13 cellular contexts compared by ENCODE assay signal in the genomic region with DNA sequence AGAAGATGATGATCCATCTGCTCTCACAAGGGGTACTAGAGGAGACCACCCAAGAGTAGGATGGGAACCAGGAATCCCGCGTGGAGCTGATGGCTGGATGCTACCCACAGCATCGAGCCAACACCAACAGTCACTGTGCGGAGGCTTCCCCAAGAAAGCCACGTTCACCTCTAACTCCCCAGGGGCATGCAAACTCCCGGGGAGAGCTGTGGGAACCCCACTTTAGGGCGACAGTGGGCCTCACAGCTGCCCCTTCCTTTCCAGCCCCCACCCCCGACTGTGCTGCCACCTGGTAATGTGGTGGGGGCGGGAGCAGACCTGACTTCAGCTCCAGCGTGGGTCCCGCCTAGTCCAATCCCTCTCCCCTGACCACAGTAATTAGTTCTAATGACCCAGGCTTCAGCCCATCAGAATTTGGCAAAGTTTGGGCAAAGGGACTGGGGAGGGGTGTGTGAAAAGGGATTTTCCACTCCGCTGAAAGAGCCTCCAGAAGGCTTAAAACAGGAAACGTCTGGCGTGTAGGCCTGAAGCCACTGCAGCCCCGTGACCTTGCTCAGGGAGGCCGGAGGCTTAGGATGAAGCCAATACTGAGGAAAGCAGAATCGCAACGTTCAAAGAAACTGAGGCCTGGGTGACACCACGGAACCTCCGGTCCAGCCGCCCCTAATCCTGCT. TPM values are rescaled to one million over a fixed set of nuclear protein-coding genes. Genes with fewer than 3 reads are reported as not detected.
DNase-seq lines count a peak whose midpoint lies in the region; ATAC-seq, FAIRE-seq and TF ChIP-seq lines count a peak whose summit lies in the region.
"Had no signal": no experiment of that assay in that cellular context is flagged by ENCODE, and none has a peak within 500 bp of the region (broad histone marks: within the 10 kb centered on the region; RNA-seq: fewer than 3 reads in every experiment).

No MANE protein-coding gene starts in this region.

- H3K36me3 Mint-ChIP-seq in endodermal cell (ENCODE audit: low read depth), result peaks cover 53% of the 10 kb centered on the region

- intact Hi-C loops in left cardiac atrium (cut with DNase I), result no loop called here
- intact Hi-C loops in pancreas (cut with DNase I), result no loop called here

- H3K4me3 Mint-ChIP-seq in endodermal cell, result no peak overlapping the region
- H3K4me3 Mint-ChIP-seq: stimulated activated naive CD8-positive, alpha-beta T cell treated with anti-CD3 and anti-CD28 coated beads, Interleukin-15, amount 100 ng/mL, for 72 hours had no signal

- H3K36me3 ChIP-seq in WERI-Rb-1, result no peaks in the 10 kb centered on the region
- peaks cover 0 to 11% (median 6%) of the 10 kb centered on the region in 3 donors for H3K36me3 ChIP-seq in pancreas
- peaks cover 11 to 60% (median 19%) of the 10 kb centered on the region in 4 donors for H3K36me3 ChIP-seq in upper lobe of left lung
- H3K36me3 ChIP-seq in endodermal cell (ENCODE audit: control insufficient read depth, insufficient read depth, low read length), result peaks cover 8% of the 10 kb centered on the region

- 81 to 87% methylated on average over 21 of the region's 21 CpGs for WGBS in pancreas, 2 donors
- 77% methylated on average over 19 to 21 of the region's 21 CpGs for WGBS in upper lobe of left lung, 2 donors
- 82 to 86% methylated on average over 11 to 21 of the region's 21 CpGs for WGBS in endodermal cell (ENCODE audit: insufficient coverage in 1 of 2, insufficient read length in 1 of 2), 2 experiments

- H3K4me1 Mint-ChIP-seq in endodermal cell, result no peaks in the 10 kb centered on the region
- H3K4me1 Mint-ChIP-seq: stimulated activated naive CD8-positive, alpha-beta T cell treated with anti-CD3 and anti-CD28 coated beads, Interleukin-15, amount 100 ng/mL, for 72 hours had no signal

- TF ChIP-seq CTCF in WERI-Rb-1 (IDR thresholded peaks at IDR 0.05; ENCODE audit: low read depth, low read length) (no peak), pancreas (IDR thresholded peaks at IDR 0.05) (no peak), upper lobe of left lung (IDR thresholded peaks at IDR 0.05) (no peak), endodermal cell (conservative IDR thresholded peaks at IDR 0.05) (no peak)

- ATAC-seq in left cardiac atrium (peak; percentile 78 to 82), pancreas (peak in 3 of 4 donors; percentile 16 to 51 (median 31)), upper lobe of left lung (ENCODE audit: low FRiP score in 2 of 2) (peak in 1 of 2 donors; percentile 30), GM21576 (IDR thresholded peaks at IDR 0.05; ENCODE audit: unreplicated experiment) (no peak)
- ATAC-seq: stimulated activated naive CD8-positive, alpha-beta T cell treated with anti-CD3 and anti-CD28 coated beads, Interleukin-15, amount 100 ng/mL, for 72 hours had no signal

- no peaks in the 10 kb centered on the region for H3K27me3 Mint-ChIP-seq in endodermal cell (ENCODE audit: insufficient read depth)
- H3K27me3 Mint-ChIP-seq: stimulated activated naive CD8-positive, alpha-beta T cell treated with anti-CD3 and anti-CD28 coated beads, Interleukin-15, amount 100 ng/mL, for 72 hours had no signal

- H3K9me3 Mint-ChIP-seq in endodermal cell, result no peaks in the 10 kb centered on the region
- H3K9me3 Mint-ChIP-seq: stimulated activated naive CD8-positive, alpha-beta T cell treated with anti-CD3 and anti-CD28 coated beads, Interleukin-15, amount 100 ng/mL, for 72 hours had no signal

- DNase-seq in WERI-Rb-1, result peak; percentile 31
- DNase-seq in left cardiac atrium, result peak; percentile 57
- no peak for DNase-seq in pancreas
- DNase-seq in upper lobe of left lung, result no peak
- no peak for DNase-seq in HPDE6-E6E7 (ENCODE audit: extremely low spot score)
- DNase-seq in endodermal cell, result no peak
- DNase-seq: Caco-2; foreskin melanocyte; MV-4-11; NCI-H446; RPMI8226; stimulated activated naive CD8-positive, alpha-beta T cell treated with anti-CD3 and anti-CD28 coated beads, Interleukin-15, amount 100 ng/mL, for 72 hours had no signal

- TF ChIP-seq POLR2A in upper lobe of left lung (IDR thresholded peaks at IDR 0.05), result no peak

- no peak overlapping the region for H3K27ac Mint-ChIP-seq in endodermal cell
- H3K27ac Mint-ChIP-seq: stimulated activated naive CD8-positive, alpha-beta T cell treated with anti-CD3 and anti-CD28 coated beads, Interleukin-15, amount 100 ng/mL, for 72 hours had no signal

- no peak overlapping the region for H3K9ac ChIP-seq in endodermal cell (ENCODE audit: extremely low read depth, low read length, poor library complexity, severe bottlenecking)

- H3K9me3 ChIP-seq in WERI-Rb-1 (ENCODE audit: severe bottlenecking) (no peaks in the 10 kb centered on the region), pancreas (no peaks in the 10 kb centered on the region), upper lobe of left lung (no peaks in the 10 kb centered on the region), endodermal cell (ENCODE audit: control insufficient read depth, low read length) (no peaks in the 10 kb centered on the region)
- H3K9me3 ChIP-seq: Caco-2 had no signal

- H3K4me3 ChIP-seq in WERI-Rb-1 (ENCODE audit: low read depth, low read length), result no peak overlapping the region
- H3K4me3 ChIP-seq in pancreas, result no peak overlapping the region
- H3K4me3 ChIP-seq in upper lobe of left lung, result no peak overlapping the region
- H3K4me3 ChIP-seq in endodermal cell (ENCODE audit: low read length), result no peak overlapping the region

- H3K27ac ChIP-seq in WERI-Rb-1, result no peak overlapping the region; the same call in 1 of the 2 replicates
- peak overlapping the region in 2 of 4 donors; percentile 24 to 67 for H3K27ac ChIP-seq in pancreas
- H3K27ac ChIP-seq in upper lobe of left lung, result peak overlapping the region in 3 of 4 donors; percentile 3 to 32 (median 15)
- no peak overlapping the region for H3K27ac ChIP-seq in endodermal cell (ENCODE audit: low read depth, low read length)

- FAIRE-seq in pancreas (lab: Jason Lieb, UNC), result no peak

- H3K4me1 ChIP-seq in pancreas, result peaks cover 0 to 10% (median 7%) of the 10 kb centered on the region in 3 donors
- no peaks in the 10 kb centered on the region for H3K4me1 ChIP-seq in upper lobe of left lung
- no peaks in the 10 kb centered on the region for H3K4me1 ChIP-seq in endodermal cell (ENCODE audit: control insufficient read depth, insufficient read depth, low read length)
- H3K4me1 ChIP-seq: Caco-2 had no signal

- H3K27me3 ChIP-seq in WERI-Rb-1 (ENCODE audit: insufficient read depth, low read depth, severe bottlenecking) (no peaks in the 10 kb centered on the region), pancreas (no peaks in the 10 kb centered on the region), upper lobe of left lung (no peaks in the 10 kb centered on the region), endodermal cell (ENCODE audit: control insufficient read depth, insufficient read depth, low read length, poor library complexity, severe bottlenecking) (no peaks in the 10 kb centered on the region)

- TF ChIP-seq EP300 in upper lobe of left lung (IDR thresholded peaks at IDR 0.05), result no peak

RNA-seq across cellular contexts. Expression of gene ASB13, which starts 20.3 kb away (rescaled TPM):
- total RNA-seq in left cardiac atrium, result 10 to 100 TPM; 17.1 to 19.1 TPM
- total RNA-seq in pancreas, result 10 to 100 TPM in 3 of 6 donors, 1 to 10 TPM in 3; 8.7 to 17.6 (median 10.2) TPM
- polyA plus RNA-seq in pancreas, result 10 to 100 TPM; 15.1 to 22.2 TPM
- 10 to 100 TPM in 5 of 6 donors, 1 to 10 TPM in 1; 6.3 to 32.5 (median 18.2) TPM for total RNA-seq in upper lobe of left lung
- total RNA-seq in endodermal cell, result 10 to 100 TPM; 12.8 to 13.5 TPM
- 8.4 TPM for polyA plus RNA-seq in endodermal cell (2013, experiment 1 of 2)
- 10.6 TPM for polyA plus RNA-seq in endodermal cell (2013, experiment 2 of 2)

RNA-seq across cellular contexts. Expression of gene TASOR2, which starts 38.6 kb away (rescaled TPM):
- total RNA-seq in left cardiac atrium (10 to 100 TPM; 32.1 to 49.2 TPM), pancreas (10 to 100 TPM; 24.4 to 36.9 (median 30.2) TPM), upper lobe of left lung (100 to 1,000 TPM in 2 of 6 donors, 10 to 100 TPM in 4; 26.2 to 124 (median 65.3) TPM), endodermal cell (10 to 100 TPM; 47.1 to 53.0 TPM)
- polyA plus RNA-seq in pancreas, result 10 to 100 TPM; 10.7 to 11.9 TPM
- polyA plus RNA-seq in endodermal cell (2013, experiment 1 of 2), result 29.3 TPM
- 29.4 TPM for polyA plus RNA-seq in endodermal cell (2013, experiment 2 of 2)

Comparison
In these comparisons a context has a peak if more than half of its experiments do, and no peak if none do; other contexts are left out.
1. DNase-seq: peak in WERI-Rb-1 (single experiment) and left cardiac atrium (single experiment); none in pancreas (0 of 6), upper lobe of left lung (0 of 2), HPDE6-E6E7 (single experiment) and endodermal cell (single experiment).
2. H3K27ac ChIP-seq: peak in upper lobe of left lung (3 of 4); none in WERI-Rb-1 (single experiment) and endodermal cell (single experiment).